1 cellular context compared by ENCODE assay signal in the genomic region with DNA sequence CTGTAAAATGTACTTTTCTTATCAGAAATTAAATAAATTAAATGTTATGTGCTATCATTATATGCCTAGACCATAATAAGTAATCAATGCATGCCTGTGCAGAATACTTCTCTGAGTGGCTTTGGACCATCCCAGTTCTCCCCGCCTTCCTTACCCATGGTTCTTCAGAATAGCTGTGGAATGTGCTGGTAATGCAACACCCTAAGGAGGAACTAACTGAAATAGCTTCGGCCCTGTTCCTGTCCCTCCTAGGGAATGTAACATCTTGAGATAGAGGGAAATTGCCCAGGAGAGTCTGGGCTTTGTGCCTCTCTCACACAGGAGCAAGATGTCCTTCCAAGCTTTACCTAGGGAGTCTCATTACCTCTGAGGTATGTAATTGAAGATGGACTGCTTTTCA.
TF ChIP-seq lines count a peak whose summit lies in the region.

No MANE protein-coding gene starts in this region.

TF ChIP-seq in HepG2, 621 proteins besides CTCF, POLR2A, EP300 and RAD21 (continued from another document):
- TF ChIP-seq IRF9 (CRISPR knock-in tag; IDR thresholded peaks at IDR 0.05; ENCODE audit: borderline replicate concordance) (no peak), ZBTB7B (CRISPR knock-in tag; IDR thresholded peaks at IDR 0.05) (no peak), ATF7-NPFF (CRISPR knock-in tag; IDR thresholded peaks at IDR 0.05; ENCODE audit: low read depth) (no peak), U2AF2 (IDR thresholded peaks at IDR 0.05; ENCODE audit: low read depth, low read length) (no peak), ZNF552 (CRISPR knock-in tag; IDR thresholded peaks at IDR 0.05; ENCODE audit: borderline replicate concordance) (no peak), HOXA5 (CRISPR knock-in tag; IDR thresholded peaks at IDR 0.05) (no peak), HOXA7 (CRISPR knock-in tag; IDR thresholded peaks at IDR 0.05) (no peak), THAP11 (CRISPR knock-in tag; IDR thresholded peaks at IDR 0.05) (no peak)
- TF ChIP-seq, protein P1, sequence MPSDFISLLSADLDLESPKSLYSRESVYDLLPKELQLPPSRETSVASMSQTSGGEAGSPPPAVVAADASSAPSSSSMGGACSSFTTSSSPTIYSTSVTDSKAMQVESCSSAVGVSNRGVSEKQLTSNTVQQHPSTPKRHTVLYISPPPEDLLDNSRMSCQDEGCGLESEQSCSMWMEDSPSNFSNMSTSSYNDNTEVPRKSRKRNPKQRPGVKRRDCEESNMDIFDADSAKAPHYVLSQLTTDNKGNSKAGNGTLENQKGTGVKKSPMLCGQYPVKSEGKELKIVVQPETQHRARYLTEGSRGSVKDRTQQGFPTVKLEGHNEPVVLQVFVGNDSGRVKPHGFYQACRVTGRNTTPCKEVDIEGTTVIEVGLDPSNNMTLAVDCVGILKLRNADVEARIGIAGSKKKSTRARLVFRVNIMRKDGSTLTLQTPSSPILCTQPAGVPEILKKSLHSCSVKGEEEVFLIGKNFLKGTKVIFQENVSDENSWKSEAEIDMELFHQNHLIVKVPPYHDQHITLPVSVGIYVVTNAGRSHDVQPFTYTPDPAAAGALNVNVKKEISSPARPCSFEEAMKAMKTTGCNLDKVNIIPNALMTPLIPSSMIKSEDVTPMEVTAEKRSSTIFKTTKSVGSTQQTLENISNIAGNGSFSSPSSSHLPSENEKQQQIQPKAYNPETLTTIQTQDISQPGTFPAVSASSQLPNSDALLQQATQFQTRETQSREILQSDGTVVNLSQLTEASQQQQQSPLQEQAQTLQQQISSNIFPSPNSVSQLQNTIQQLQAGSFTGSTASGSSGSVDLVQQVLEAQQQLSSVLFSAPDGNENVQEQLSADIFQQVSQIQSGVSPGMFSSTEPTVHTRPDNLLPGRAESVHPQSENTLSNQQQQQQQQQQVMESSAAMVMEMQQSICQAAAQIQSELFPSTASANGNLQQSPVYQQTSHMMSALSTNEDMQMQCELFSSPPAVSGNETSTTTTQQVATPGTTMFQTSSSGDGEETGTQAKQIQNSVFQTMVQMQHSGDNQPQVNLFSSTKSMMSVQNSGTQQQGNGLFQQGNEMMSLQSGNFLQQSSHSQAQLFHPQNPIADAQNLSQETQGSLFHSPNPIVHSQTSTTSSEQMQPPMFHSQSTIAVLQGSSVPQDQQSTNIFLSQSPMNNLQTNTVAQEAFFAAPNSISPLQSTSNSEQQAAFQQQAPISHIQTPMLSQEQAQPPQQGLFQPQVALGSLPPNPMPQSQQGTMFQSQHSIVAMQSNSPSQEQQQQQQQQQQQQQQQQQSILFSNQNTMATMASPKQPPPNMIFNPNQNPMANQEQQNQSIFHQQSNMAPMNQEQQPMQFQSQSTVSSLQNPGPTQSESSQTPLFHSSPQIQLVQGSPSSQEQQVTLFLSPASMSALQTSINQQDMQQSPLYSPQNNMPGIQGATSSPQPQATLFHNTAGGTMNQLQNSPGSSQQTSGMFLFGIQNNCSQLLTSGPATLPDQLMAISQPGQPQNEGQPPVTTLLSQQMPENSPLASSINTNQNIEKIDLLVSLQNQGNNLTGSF (CRISPR knock-in tag; IDR thresholded peaks at IDR 0.05), result no peak
- TF ChIP-seq, protein P2, sequence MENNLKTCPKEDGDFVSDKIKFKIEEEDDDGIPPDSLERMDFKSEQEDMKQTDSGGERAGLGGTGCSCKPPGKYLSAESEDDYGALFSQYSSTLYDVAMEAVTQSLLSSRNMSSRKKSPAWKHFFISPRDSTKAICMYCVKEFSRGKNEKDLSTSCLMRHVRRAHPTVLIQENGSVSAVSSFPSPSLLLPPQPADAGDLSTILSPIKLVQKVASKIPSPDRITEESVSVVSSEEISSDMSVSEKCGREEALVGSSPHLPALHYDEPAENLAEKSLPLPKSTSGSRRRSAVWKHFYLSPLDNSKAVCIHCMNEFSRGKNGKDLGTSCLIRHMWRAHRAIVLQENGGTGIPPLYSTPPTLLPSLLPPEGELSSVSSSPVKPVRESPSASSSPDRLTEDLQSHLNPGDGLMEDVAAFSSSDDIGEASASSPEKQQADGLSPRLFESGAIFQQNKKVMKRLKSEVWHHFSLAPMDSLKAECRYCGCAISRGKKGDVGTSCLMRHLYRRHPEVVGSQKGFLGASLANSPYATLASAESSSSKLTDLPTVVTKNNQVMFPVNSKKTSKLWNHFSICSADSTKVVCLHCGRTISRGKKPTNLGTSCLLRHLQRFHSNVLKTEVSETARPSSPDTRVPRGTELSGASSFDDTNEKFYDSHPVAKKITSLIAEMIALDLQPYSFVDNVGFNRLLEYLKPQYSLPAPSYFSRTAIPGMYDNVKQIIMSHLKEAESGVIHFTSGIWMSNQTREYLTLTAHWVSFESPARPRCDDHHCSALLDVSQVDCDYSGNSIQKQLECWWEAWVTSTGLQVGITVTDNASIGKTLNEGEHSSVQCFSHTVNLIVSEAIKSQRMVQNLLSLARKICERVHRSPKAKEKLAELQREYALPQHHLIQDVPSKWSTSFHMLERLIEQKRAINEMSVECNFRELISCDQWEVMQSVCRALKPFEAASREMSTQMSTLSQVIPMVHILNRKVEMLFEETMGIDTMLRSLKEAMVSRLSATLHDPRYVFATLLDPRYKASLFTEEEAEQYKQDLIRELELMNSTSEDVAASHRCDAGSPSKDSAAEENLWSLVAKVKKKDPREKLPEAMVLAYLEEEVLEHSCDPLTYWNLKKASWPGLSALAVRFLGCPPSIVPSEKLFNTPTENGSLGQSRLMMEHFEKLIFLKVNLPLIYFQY (CRISPR knock-in tag; IDR thresholded peaks at IDR 0.05; ENCODE audit: borderline replicate concordance), result no peak
- TF ChIP-seq, protein P3, sequence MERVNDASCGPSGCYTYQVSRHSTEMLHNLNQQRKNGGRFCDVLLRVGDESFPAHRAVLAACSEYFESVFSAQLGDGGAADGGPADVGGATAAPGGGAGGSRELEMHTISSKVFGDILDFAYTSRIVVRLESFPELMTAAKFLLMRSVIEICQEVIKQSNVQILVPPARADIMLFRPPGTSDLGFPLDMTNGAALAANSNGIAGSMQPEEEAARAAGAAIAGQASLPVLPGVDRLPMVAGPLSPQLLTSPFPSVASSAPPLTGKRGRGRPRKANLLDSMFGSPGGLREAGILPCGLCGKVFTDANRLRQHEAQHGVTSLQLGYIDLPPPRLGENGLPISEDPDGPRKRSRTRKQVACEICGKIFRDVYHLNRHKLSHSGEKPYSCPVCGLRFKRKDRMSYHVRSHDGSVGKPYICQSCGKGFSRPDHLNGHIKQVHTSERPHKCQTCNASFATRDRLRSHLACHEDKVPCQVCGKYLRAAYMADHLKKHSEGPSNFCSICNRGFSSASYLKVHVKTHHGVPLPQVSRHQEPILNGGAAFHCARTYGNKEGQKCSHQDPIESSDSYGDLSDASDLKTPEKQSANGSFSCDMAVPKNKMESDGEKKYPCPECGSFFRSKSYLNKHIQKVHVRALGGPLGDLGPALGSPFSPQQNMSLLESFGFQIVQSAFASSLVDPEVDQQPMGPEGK (CRISPR knock-in tag; IDR thresholded peaks at IDR 0.05), result no peak
- TF ChIP-seq, protein P4, sequence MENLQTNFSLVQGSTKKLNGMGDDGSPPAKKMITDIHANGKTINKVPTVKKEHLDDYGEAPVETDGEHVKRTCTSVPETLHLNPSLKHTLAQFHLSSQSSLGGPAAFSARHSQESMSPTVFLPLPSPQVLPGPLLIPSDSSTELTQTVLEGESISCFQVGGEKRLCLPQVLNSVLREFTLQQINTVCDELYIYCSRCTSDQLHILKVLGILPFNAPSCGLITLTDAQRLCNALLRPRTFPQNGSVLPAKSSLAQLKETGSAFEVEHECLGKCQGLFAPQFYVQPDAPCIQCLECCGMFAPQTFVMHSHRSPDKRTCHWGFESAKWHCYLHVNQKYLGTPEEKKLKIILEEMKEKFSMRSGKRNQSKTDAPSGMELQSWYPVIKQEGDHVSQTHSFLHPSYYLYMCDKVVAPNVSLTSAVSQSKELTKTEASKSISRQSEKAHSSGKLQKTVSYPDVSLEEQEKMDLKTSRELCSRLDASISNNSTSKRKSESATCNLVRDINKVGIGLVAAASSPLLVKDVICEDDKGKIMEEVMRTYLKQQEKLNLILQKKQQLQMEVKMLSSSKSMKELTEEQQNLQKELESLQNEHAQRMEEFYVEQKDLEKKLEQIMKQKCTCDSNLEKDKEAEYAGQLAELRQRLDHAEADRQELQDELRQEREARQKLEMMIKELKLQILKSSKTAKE (CRISPR knock-in tag; IDR thresholded peaks at IDR 0.05; ENCODE audit: borderline replicate concordance), result no peak
